In the genomic region with DNA sequence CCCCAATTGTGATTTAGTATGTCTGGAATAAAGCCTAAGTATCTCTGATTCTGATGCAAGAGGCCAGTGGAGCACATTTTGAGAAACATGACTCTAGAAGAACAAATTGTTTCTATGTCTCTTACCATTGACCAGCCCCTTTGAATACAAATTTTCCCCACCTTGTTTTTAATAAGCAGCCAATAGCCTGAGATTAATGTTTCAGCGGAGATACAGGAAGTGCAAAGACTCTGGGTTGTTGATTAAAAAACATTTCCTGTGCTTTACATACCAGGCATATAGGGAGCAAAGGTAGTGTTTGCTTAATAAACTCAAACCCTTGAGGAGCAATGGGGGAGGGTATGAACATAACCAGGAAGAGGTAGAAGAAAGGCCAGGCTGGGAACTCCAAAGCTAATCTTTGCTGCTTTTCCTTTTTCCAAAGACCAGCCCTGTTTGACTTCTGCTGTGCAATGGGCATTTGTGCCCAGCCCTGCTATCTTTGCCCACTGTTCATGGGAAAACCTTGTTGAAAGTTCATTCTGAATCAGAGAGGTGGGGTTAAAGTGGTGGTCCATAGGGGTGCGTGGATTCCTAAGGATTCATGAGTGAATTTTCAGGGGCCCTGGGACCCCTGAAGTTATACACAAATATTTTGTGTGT, we compare ENCODE assay signal across 1 cellular context.
TF ChIP-seq lines count a peak whose summit lies in the region.

No MANE protein-coding gene starts in this region.

TF ChIP-seq in GM23338, 12 proteins besides CTCF, POLR2A, EP300 and RAD21 (continued from another document):
- TF ChIP-seq, protein P1, sequence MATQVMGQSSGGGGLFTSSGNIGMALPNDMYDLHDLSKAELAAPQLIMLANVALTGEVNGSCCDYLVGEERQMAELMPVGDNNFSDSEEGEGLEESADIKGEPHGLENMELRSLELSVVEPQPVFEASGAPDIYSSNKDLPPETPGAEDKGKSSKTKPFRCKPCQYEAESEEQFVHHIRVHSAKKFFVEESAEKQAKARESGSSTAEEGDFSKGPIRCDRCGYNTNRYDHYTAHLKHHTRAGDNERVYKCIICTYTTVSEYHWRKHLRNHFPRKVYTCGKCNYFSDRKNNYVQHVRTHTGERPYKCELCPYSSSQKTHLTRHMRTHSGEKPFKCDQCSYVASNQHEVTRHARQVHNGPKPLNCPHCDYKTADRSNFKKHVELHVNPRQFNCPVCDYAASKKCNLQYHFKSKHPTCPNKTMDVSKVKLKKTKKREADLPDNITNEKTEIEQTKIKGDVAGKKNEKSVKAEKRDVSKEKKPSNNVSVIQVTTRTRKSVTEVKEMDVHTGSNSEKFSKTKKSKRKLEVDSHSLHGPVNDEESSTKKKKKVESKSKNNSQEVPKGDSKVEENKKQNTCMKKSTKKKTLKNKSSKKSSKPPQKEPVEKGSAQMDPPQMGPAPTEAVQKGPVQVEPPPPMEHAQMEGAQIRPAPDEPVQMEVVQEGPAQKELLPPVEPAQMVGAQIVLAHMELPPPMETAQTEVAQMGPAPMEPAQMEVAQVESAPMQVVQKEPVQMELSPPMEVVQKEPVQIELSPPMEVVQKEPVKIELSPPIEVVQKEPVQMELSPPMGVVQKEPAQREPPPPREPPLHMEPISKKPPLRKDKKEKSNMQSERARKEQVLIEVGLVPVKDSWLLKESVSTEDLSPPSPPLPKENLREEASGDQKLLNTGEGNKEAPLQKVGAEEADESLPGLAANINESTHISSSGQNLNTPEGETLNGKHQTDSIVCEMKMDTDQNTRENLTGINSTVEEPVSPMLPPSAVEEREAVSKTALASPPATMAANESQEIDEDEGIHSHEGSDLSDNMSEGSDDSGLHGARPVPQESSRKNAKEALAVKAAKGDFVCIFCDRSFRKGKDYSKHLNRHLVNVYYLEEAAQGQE (IDR thresholded peaks at IDR 0.05; ENCODE audit: unreplicated experiment), result no peak
- TF ChIP-seq EZH2phosphoT487 (IDR thresholded peaks at IDR 0.05; ENCODE audit: unreplicated experiment) (no peak), STAT1 (IDR thresholded peaks at IDR 0.05; ENCODE audit: unreplicated experiment) (no peak), CREB1 (CRISPR knock-in tag; IDR thresholded peaks at IDR 0.05; ENCODE audit: low read depth) (no peak), JUNB (IDR thresholded peaks at IDR 0.05; ENCODE audit: unreplicated experiment) (no peak), ZNF114 (CRISPR knock-in tag; IDR thresholded peaks at IDR 0.05) (no peak)
- TF ChIP-seq, protein P2, sequence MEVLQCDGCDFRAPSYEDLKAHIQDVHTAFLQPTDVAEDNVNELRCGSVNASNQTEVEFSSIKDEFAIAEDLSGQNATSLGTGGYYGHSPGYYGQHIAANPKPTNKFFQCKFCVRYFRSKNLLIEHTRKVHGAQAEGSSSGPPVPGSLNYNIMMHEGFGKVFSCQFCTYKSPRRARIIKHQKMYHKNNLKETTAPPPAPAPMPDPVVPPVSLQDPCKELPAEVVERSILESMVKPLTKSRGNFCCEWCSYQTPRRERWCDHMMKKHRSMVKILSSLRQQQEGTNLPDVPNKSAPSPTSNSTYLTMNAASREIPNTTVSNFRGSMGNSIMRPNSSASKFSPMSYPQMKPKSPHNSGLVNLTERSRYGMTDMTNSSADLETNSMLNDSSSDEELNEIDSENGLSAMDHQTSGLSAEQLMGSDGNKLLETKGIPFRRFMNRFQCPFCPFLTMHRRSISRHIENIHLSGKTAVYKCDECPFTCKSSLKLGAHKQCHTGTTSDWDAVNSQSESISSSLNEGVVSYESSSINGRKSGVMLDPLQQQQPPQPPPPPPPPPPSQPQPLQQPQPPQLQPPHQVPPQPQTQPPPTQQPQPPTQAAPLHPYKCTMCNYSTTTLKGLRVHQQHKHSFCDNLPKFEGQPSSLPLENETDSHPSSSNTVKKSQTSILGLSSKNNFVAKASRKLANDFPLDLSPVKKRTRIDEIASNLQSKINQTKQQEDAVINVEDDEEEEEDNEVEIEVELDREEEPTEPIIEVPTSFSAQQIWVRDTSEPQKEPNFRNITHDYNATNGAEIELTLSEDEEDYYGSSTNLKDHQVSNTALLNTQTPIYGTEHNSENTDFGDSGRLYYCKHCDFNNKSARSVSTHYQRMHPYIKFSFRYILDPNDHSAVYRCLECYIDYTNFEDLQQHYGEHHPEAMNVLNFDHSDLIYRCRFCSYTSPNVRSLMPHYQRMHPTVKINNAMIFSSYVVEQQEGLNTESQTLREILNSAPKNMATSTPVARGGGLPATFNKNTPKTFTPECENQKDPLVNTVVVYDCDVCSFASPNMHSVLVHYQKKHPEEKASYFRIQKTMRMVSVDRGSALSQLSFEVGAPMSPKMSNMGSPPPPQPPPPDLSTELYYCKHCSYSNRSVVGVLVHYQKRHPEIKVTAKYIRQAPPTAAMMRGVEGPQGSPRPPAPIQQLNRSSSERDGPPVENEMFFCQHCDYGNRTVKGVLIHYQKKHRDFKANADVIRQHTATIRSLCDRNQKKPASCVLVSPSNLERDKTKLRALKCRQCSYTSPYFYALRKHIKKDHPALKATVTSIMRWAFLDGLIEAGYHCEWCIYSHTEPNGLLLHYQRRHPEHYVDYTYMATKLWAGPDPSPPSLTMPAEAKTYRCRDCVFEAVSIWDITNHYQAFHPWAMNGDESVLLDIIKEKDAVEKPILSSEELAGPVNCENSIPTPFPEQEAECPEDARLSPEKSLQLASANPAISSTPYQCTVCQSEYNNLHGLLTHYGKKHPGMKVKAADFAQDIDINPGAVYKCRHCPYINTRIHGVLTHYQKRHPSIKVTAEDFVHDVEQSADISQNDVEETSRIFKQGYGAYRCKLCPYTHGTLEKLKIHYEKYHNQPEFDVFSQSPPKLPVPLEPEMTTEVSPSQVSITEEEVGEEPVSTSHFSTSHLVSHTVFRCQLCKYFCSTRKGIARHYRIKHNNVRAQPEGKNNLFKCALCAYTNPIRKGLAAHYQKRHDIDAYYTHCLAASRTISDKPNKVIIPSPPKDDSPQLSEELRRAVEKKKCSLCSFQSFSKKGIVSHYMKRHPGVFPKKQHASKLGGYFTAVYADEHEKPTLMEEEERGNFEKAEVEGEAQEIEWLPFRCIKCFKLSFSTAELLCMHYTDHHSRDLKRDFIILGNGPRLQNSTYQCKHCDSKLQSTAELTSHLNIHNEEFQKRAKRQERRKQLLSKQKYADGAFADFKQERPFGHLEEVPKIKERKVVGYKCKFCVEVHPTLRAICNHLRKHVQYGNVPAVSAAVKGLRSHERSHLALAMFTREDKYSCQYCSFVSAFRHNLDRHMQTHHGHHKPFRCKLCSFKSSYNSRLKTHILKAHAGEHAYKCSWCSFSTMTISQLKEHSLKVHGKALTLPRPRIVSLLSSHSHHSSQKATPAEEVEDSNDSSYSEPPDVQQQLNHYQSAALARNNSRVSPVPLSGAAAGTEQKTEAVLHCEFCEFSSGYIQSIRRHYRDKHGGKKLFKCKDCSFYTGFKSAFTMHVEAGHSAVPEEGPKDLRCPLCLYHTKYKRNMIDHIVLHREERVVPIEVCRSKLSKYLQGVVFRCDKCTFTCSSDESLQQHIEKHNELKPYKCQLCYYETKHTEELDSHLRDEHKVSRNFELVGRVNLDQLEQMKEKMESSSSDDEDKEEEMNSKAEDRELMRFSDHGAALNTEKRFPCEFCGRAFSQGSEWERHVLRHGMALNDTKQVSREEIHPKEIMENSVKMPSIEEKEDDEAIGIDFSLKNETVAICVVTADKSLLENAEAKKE (CRISPR knock-in tag; IDR thresholded peaks at IDR 0.05), result no peak
